In the genomic region with DNA sequence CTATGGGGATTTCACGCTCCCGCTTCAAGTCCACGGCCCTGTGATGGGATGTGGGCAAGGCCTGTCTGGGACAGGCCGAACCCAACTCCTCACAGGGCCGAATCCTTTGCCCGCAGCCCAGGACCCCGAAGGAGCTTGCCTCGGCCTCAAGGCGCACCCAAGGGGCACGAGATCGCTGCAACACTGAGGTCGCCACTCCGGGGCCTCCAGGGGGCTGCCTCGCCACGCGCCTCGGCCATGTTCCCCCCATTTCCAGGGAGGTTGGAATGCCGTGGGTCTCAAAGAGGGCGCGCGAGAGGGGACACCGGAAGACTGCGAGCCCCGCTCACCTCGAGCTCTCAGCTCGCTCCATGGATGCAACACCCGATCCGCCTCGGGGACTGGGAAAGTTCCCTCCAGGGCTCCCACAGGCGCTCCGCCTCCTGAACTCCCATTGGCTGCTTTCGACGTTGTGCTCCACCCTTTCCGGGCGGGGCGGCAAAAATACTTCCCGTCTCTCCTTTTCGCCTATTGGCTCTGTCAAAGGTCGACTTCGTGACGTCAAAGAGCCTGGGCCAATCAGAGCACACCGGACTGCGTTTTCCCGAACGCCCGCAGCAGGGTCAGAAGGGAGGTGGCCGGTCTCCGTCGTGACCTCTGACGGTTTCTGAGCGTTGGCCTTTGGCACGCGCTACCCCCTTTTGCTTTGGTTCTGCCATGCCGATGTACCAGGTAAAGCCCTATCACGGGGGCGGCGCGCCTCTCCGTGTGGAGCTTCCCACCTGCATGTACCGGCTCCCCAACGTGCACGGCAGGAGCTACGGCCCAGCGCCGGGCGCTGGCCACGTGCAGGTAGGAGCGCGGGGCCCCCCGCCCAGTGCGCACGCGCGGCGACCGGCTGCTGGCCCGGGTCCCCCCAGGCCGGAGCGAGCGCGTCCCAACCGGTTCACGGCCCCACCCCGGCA, we compare ENCODE assay signal across 1 cellular context.
TF ChIP-seq lines count a peak whose summit lies in the region.

AIMP2 (plus strand) TSS at position 605 of the 944 bp plus-strand sequence; CDS start at position 697, 92 bp downstream.
A gene with protein sequence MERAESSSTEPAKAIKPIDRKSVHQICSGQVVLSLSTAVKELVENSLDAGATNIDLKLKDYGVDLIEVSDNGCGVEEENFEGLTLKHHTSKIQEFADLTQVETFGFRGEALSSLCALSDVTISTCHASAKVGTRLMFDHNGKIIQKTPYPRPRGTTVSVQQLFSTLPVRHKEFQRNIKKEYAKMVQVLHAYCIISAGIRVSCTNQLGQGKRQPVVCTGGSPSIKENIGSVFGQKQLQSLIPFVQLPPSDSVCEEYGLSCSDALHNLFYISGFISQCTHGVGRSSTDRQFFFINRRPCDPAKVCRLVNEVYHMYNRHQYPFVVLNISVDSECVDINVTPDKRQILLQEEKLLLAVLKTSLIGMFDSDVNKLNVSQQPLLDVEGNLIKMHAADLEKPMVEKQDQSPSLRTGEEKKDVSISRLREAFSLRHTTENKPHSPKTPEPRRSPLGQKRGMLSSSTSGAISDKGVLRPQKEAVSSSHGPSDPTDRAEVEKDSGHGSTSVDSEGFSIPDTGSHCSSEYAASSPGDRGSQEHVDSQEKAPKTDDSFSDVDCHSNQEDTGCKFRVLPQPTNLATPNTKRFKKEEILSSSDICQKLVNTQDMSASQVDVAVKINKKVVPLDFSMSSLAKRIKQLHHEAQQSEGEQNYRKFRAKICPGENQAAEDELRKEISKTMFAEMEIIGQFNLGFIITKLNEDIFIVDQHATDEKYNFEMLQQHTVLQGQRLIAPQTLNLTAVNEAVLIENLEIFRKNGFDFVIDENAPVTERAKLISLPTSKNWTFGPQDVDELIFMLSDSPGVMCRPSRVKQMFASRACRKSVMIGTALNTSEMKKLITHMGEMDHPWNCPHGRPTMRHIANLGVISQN (minus strand): TSS at position 382 of the 944 bp plus-strand sequence. CDS start 30 bp downstream, at position 352.

TF ChIP-seq in A549, 52 proteins besides CTCF, POLR2A, EP300 and RAD21 (continued from another document):
- TF ChIP-seq ATOH8 (CRISPR knock-in tag; IDR thresholded peaks at IDR 0.05; ENCODE audit: low read depth), result peak; percentile 95
- peak; percentile 94 for TF ChIP-seq HOXB13 (CRISPR knock-in tag; IDR thresholded peaks at IDR 0.05; ENCODE audit: low read depth)
- 0 out of 2 replicates have a peak, but pooled peaks have one; percentile 55 for TF ChIP-seq TP53 (CRISPR knock-in tag; IDR thresholded peaks at IDR 0.05)
- TF ChIP-seq TFCP2L1 (CRISPR knock-in tag; IDR thresholded peaks at IDR 0.05), result peak; percentile 93
- 0 out of 2 replicates have a peak, but pooled peaks have one; percentile 40 for TF ChIP-seq RARB (CRISPR knock-in tag; IDR thresholded peaks at IDR 0.05)
- TF ChIP-seq, protein P1, sequence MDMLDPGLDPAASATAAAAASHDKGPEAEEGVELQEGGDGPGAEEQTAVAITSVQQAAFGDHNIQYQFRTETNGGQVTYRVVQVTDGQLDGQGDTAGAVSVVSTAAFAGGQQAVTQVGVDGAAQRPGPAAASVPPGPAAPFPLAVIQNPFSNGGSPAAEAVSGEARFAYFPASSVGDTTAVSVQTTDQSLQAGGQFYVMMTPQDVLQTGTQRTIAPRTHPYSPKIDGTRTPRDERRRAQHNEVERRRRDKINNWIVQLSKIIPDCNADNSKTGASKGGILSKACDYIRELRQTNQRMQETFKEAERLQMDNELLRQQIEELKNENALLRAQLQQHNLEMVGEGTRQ (IDR thresholded peaks at IDR 0.05), result peak; percentile 69
- peak; percentile 55 for TF ChIP-seq BHLHE40 (IDR thresholded peaks at IDR 0.05; ENCODE audit: low read depth, low read length)
- peak; percentile 99 for TF ChIP-seq MAX (IDR thresholded peaks at IDR 0.05)
- TF ChIP-seq RFX5 (IDR thresholded peaks at IDR 0.05), result peak; percentile 83
- peak; percentile 20; the same call in 1 of the 3 replicates for TF ChIP-seq SMC3 (IDR thresholded peaks at IDR 0.05)
- no peak for TF ChIP-seq ZFP36 (IDR thresholded peaks at IDR 0.05; ENCODE audit: borderline replicate concordance, partially characterized antibody)
TF ChIP-seq in A549: peak in this region for 20.
